In the genomic region with DNA sequence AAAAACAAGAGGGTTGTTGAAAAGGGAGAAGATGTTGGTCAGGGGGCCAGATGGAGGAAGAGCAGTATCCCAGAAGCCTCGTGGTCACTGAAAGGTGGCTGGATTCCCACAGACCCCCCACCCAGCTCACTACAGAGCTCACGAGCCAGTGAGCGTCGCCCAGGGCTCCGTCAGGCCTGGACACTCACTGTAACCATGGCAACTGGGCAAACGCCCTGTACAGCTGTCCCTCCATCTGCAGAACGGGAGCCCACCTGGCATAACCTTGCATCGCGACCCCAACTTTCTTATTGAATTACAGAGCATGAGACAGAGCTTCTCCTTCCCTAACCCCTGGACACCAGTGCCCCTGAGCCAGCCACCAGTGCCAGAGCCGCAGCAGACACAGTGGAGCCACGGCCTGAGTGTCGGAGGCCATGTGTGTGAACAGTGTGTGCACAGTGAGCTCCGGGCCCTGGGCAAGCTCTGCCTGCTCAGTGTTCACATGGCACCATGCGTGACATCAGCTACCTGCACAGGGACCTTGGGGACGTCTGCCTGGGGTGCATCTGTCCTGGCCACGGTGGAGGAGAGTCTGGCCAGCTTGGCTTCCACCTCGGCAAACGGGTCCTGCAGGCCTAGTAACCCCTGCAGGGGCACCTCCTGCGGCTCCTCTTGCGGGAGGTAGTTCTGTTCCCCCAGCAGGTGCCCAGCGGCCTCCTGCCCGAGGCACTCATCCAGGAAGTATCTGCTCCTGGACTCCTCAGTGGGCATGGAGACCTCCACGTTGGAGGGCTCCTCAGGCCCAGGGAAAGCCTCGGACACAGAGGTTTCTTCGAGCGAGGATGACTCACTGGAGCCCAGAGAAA, we compare ENCODE assay signal across 25 cellular contexts. TPM values are rescaled to one million over a fixed set of nuclear protein-coding genes. Genes with fewer than 3 reads are reported as not detected.
DNase-seq lines count a peak whose midpoint lies in the region; ATAC-seq and TF ChIP-seq lines count a peak whose summit lies in the region.
"Had no signal": no experiment of that assay in that cellular context is flagged by ENCODE, and none has a peak within 500 bp of the region (broad histone marks: within the 10 kb centered on the region; RNA-seq: fewer than 3 reads in every experiment).

No MANE protein-coding gene starts in this region.

- intact Hi-C loops in Right ventricle myocardium inferior (cut with DNase I) (no loop called here), left ventricle myocardium inferior (cut with micrococcal nuclease) (no loop called here)

- H3K27me3 ChIP-seq in left ventricle myocardium inferior (ENCODE audit: low read depth), result no peaks in the 10 kb centered on the region
- H3K27me3 ChIP-seq: SJSA1 had no signal

- H3K9me3 Mint-ChIP-seq in nephron progenitor cell, result no peaks in the 10 kb centered on the region
- H3K9me3 Mint-ChIP-seq in activated naive CD8-positive, alpha-beta T cell treated with anti-CD3 and anti-CD28 coated beads, Interleukin-2, amount 50 U/mL, for 24 hours, result no peaks in the 10 kb centered on the region

- H3K27me3 Mint-ChIP-seq in nephron progenitor cell (ENCODE audit: low read depth, poor library complexity), result peaks cover 5% of the 10 kb centered on the region
- H3K27me3 Mint-ChIP-seq in activated naive CD8-positive, alpha-beta T cell treated with anti-CD3 and anti-CD28 coated beads, Interleukin-2, amount 50 U/mL, for 24 hours, result peaks cover under 1% of the 10 kb centered on the region

- H3K36me3 ChIP-seq in left ventricle myocardium inferior, result no peaks in the 10 kb centered on the region

- peaks cover 26% of the 10 kb centered on the region for H3K4me1 Mint-ChIP-seq in nephron progenitor cell
- no peaks in the 10 kb centered on the region for H3K4me1 Mint-ChIP-seq in activated naive CD8-positive, alpha-beta T cell treated with anti-CD3 and anti-CD28 coated beads, Interleukin-2, amount 50 U/mL, for 24 hours

- H3K27ac ChIP-seq in left ventricle myocardium inferior (replicated peaks), result no peak overlapping the region
- H3K27ac ChIP-seq: SJSA1 had no signal

- DNase-seq in Right ventricle myocardium inferior (ENCODE audit: missing footprints) (peak; percentile 59), left ventricle myocardium inferior (no peak), SK-N-DZ (ENCODE audit: low spot score) (peak; percentile 46), nephron progenitor cell (peak; percentile 20), NCI-H226 (no peak), GM10266 (ENCODE audit: extremely low spot score) (no peak)
- DNase-seq in activated naive CD8-positive, alpha-beta T cell treated with anti-CD3 and anti-CD28 coated beads, Interleukin-2, amount 50 U/mL, for 24 hours, result no peak
- DNase-seq: C1 segment of cervical spinal cord; CD4-positive, alpha-beta memory T cell; COR-L47; KG1; NCI-H1048; NCI-H1417; NCI-H187; NCI-H2081 treated with DMSO at 0.1 percent for 48 hours; NCI-H2171; NCI-H345; NCI-H510A treated with DMSO at 0.1 percent for 48 hours; NCI-H82; NK-92 treated with Interleukin-12 subunit alpha and Interleukin-12 subunit beta, amount 100 ng/mL, for 24 hours; PC-3; Right ventricle myocardium superior had no signal

- no peak for TF ChIP-seq CTCF in left ventricle myocardium inferior (IDR thresholded peaks at IDR 0.05; ENCODE audit: borderline replicate concordance)
- no peak for TF ChIP-seq CTCF in nephron progenitor cell (IDR thresholded peaks at IDR 0.05)
- TF ChIP-seq CTCF in GM10266 (IDR thresholded peaks at IDR 0.05; ENCODE audit: control insufficient read depth, insufficient read depth, low read depth, missing control alignments), result no peak

- no peak overlapping the region for H3K27ac Mint-ChIP-seq in nephron progenitor cell
- H3K27ac Mint-ChIP-seq in activated naive CD8-positive, alpha-beta T cell treated with anti-CD3 and anti-CD28 coated beads, Interleukin-2, amount 50 U/mL, for 24 hours, result no peak overlapping the region

- H3K36me3 Mint-ChIP-seq in nephron progenitor cell (ENCODE audit: low read depth), result no peaks in the 10 kb centered on the region
- no peaks in the 10 kb centered on the region for H3K36me3 Mint-ChIP-seq in activated naive CD8-positive, alpha-beta T cell treated with anti-CD3 and anti-CD28 coated beads, Interleukin-2, amount 50 U/mL, for 24 hours (ENCODE audit: low read depth)
- H3K36me3 Mint-ChIP-seq: CD4-positive, alpha-beta memory T cell had no signal

- no peak overlapping the region for H3K4me3 Mint-ChIP-seq in nephron progenitor cell
- H3K4me3 Mint-ChIP-seq in activated naive CD8-positive, alpha-beta T cell treated with anti-CD3 and anti-CD28 coated beads, Interleukin-2, amount 50 U/mL, for 24 hours, result no peak overlapping the region
- H3K4me3 Mint-ChIP-seq: CD4-positive, alpha-beta memory T cell had no signal

- peaks cover 4% of the 10 kb centered on the region for H3K9me3 ChIP-seq in left ventricle myocardium inferior (replicated peaks)
- H3K9me3 ChIP-seq: SJSA1 had no signal

- H3K4me3 ChIP-seq in left ventricle myocardium inferior, result no peak overlapping the region
- H3K4me3 ChIP-seq: SJSA1 had no signal

- ATAC-seq in Right ventricle myocardium inferior, result no peak
- ATAC-seq in activated naive CD8-positive, alpha-beta T cell treated with anti-CD3 and anti-CD28 coated beads, Interleukin-2, amount 50 U/mL, for 24 hours, result no peak
- ATAC-seq: PC-3 had no signal

- peaks cover 44% of the 10 kb centered on the region for H3K4me1 ChIP-seq in left ventricle myocardium inferior
- H3K4me1 ChIP-seq: SJSA1 had no signal

RNA-seq across cellular contexts. Expression of a gene that starts 25.9 kb away (rescaled TPM):
- total RNA-seq in Right ventricle myocardium inferior (150 TPM), left ventricle myocardium inferior (120 TPM)
- 200 and 212 TPM in 2 replicates for polyA plus RNA-seq in SK-N-DZ (2014; cell fraction: cytosol; rRNA removed)
- 44.0 and 54.7 TPM in 2 replicates for polyA plus RNA-seq in SK-N-DZ (2014; cell fraction: nucleus; rRNA removed)

RNA-seq across cellular contexts. Expression of a gene that starts 30.7 kb away (rescaled TPM):
- total RNA-seq in Right ventricle myocardium inferior (6.0 TPM), left ventricle myocardium inferior (4.6 TPM)
- polyA plus RNA-seq in SK-N-DZ (2014; cell fraction: cytosol; rRNA removed), result 2.3 and 3.8 TPM in 2 replicates
- polyA plus RNA-seq in SK-N-DZ (2014; cell fraction: nucleus; rRNA removed), result 6.4 and 8.6 TPM in 2 replicates
- total RNA-seq: CD4-positive, alpha-beta memory T cell; RPMI7951; T-helper 1 cell treated with Interleukin-12 subunit alpha and Interleukin-12 subunit beta and Interleukin-4 antibody, amounts not matched to agents 30 ng/mL and 1 ng/mL, for 36 hours had no signal
- polyA plus RNA-seq: CD4-positive, alpha-beta memory T cell had no signal

RNA-seq across cellular contexts. Expression of a gene that starts 45.4 kb away (rescaled TPM):
- total RNA-seq in Right ventricle myocardium inferior (not detected), left ventricle myocardium inferior (not detected)
- polyA plus RNA-seq in SK-N-DZ (2014; cell fraction: cytosol; rRNA removed), result 13.2 and 13.9 TPM in 2 replicates
- 54.1 and 58.3 TPM in 2 replicates for polyA plus RNA-seq in SK-N-DZ (2014; cell fraction: nucleus; rRNA removed)
- total RNA-seq: Right ventricle myocardium superior had no signal
- polyA plus RNA-seq: CD4-positive, alpha-beta memory T cell had no signal

RNA-seq across cellular contexts. Expression of a gene that starts 53.8 kb away (rescaled TPM):
- total RNA-seq in Right ventricle myocardium inferior, result 288 TPM
- 250 TPM for total RNA-seq in left ventricle myocardium inferior
- 12.8 and 18.5 TPM in 2 replicates for polyA plus RNA-seq in SK-N-DZ (2014; cell fraction: cytosol; rRNA removed)
- polyA plus RNA-seq in SK-N-DZ (2014; cell fraction: nucleus; rRNA removed), result 12.9 and 17.2 TPM in 2 replicates

Comparison
In these comparisons a context has a peak if more than half of its experiments do, and no peak if none do; other contexts are left out.
1. DNase-seq: peak in Right ventricle myocardium inferior (single experiment), SK-N-DZ (single experiment) and nephron progenitor cell (single experiment); none in left ventricle myocardium inferior (single experiment), NCI-H226 (single experiment), activated naive CD8-positive, alpha-beta T cell treated with anti-CD3 and anti-CD28 coated beads, Interleukin-2, amount 50 U/mL, for 24 hours (single experiment) and GM10266 (single experiment).